8 cellular contexts compared by ENCODE assay signal in genomic region chr10:97196213-97197029, GRCh38. TPM values are rescaled to one million over a fixed set of nuclear protein-coding genes. Genes with fewer than 3 reads are reported as not detected.
DNase-seq lines count a peak whose midpoint lies in the region; ATAC-seq and TF ChIP-seq lines count a peak whose summit lies in the region.

No MANE protein-coding gene starts in this region.

- H2AFZ ChIP-seq in smooth muscle cell (ENCODE audit: low read depth): peak overlapping the region; percentile 59

- H3K4me2 ChIP-seq in smooth muscle cell: peak overlapping the region; percentile 88

- H3K27me3 Mint-ChIP-seq in CD8-positive, alpha-beta T cell (ENCODE audit: low read depth): peaks cover 12% of the 10 kb centered on the region

- no peak for TF ChIP-seq POLR2A in body of pancreas (IDR thresholded peaks at IDR 0.05)

- H3K27ac ChIP-seq in CD8-positive, alpha-beta T cell (ENCODE audit: low read depth, low read length): no peak overlapping the region
- H3K27ac ChIP-seq in body of pancreas (no peak overlapping the region), iPS-20b (ENCODE audit: low read length) (no peak overlapping the region), smooth muscle cell (ENCODE audit: low read depth) (no peak overlapping the region)

- no peaks in the 10 kb centered on the region for H3K36me3 ChIP-seq in CD8-positive, alpha-beta T cell (ENCODE audit: insufficient read depth, low read length)
- no peaks in the 10 kb centered on the region for H3K36me3 ChIP-seq in body of pancreas (replicated peaks in 1 of 2; ENCODE audit: insufficient read depth in 1 of 2, low read depth in 2 of 2)
- no peaks in the 10 kb centered on the region for H3K36me3 ChIP-seq in iPS-20b (ENCODE audit: insufficient read depth, low read depth, low read length)
- no peaks in the 10 kb centered on the region for H3K36me3 ChIP-seq in smooth muscle cell (ENCODE audit: low read depth)

- H4K20me1 ChIP-seq in smooth muscle cell (ENCODE audit: low read depth): no peaks in the 10 kb centered on the region

- CTCF ChIA-PET in CD8-positive, alpha-beta T cell (lab: Charles Lee): interaction anchor here (0.5 to 26.7 kb wide), 20 partner anchors 8 to 803 kb away, joined by 3 to 602 read pairs (median 4); partner anchors contain the start of gene SLIT1

- no peaks in the 10 kb centered on the region for H3K79me2 ChIP-seq in smooth muscle cell (ENCODE audit: low read depth)

- H3K4me3 Mint-ChIP-seq in CD8-positive, alpha-beta T cell: peak overlapping the region; percentile 85

- no peaks in the 10 kb centered on the region for H3K9me3 Mint-ChIP-seq in CD8-positive, alpha-beta T cell

- H3K4me1 ChIP-seq in CD8-positive, alpha-beta T cell (ENCODE audit: insufficient read depth, low read length): peaks cover 7% of the 10 kb centered on the region
- H3K4me1 ChIP-seq in body of pancreas: peaks cover 9% of the 10 kb centered on the region
- H3K4me1 ChIP-seq in iPS-20b (ENCODE audit: insufficient read depth, low read length): no peaks in the 10 kb centered on the region; the same call in 1 of the 2 replicates
- H3K4me1 ChIP-seq in smooth muscle cell (ENCODE audit: low read depth): no peaks in the 10 kb centered on the region

- POLR2A ChIA-PET in CD8-positive, alpha-beta T cell (lab: Charles Lee): no interaction called here

- H3K27ac Mint-ChIP-seq in CD8-positive, alpha-beta T cell: peak overlapping the region; percentile 22

- H3K36me3 Mint-ChIP-seq in CD8-positive, alpha-beta T cell: no peaks in the 10 kb centered on the region

- peak; percentile 80 for TF ChIP-seq CTCF in CD8-positive, alpha-beta T cell (IDR thresholded peaks at IDR 0.05)
- TF ChIP-seq CTCF in body of pancreas (IDR thresholded peaks at IDR 0.05) (peak in 6 of 7 experiments; percentile 32 to 40 (median 35)), smooth muscle cell (IDR thresholded peaks at IDR 0.05; ENCODE audit: borderline replicate concordance, insufficient read depth, poor library complexity, severe bottlenecking) (peak; percentile 64)

- 5 to 38% methylated on average over 7 to 46 of the region's 56 CpGs for WGBS in body of pancreas, 2 donors
- 2% methylated on average over 54 of the region's 56 CpGs for WGBS in smooth muscle cell (ENCODE audit: low lambda C conversion rate)

- H3F3A ChIP-seq in smooth muscle cell (ENCODE audit: low read depth): no peaks in the 10 kb centered on the region

- H3K9ac ChIP-seq in iPS-20b (ENCODE audit: low read depth, low read length): peak overlapping the region; percentile 57; the same call in 1 of the 2 replicates
- H3K9ac ChIP-seq in smooth muscle cell (ENCODE audit: low read depth): no peak overlapping the region

- peaks cover 4% of the 10 kb centered on the region for H3K27me3 ChIP-seq in CD8-positive, alpha-beta T cell (ENCODE audit: insufficient read depth, low read length)
- peaks cover 0 to 13% of the 10 kb centered on the region in 2 donors for H3K27me3 ChIP-seq in body of pancreas
- H3K27me3 ChIP-seq in iPS-20b (ENCODE audit: insufficient read depth, low read length): peaks cover 42% of the 10 kb centered on the region
- peaks cover 84% of the 10 kb centered on the region for H3K27me3 ChIP-seq in smooth muscle cell (ENCODE audit: low read depth)

- H3K4me3 ChIP-seq in CD8-positive, alpha-beta T cell (ENCODE audit: low read depth, low read length): peak overlapping the region; percentile 86
- no peak overlapping the region for H3K4me3 ChIP-seq in body of pancreas
- peak overlapping the region; percentile 63 for H3K4me3 ChIP-seq in iPS-20b (ENCODE audit: low read length)
- peak overlapping the region; percentile 54 for H3K4me3 ChIP-seq in smooth muscle cell

- peak; percentile 23 to 77 (median 62) for DNase-seq in CD8-positive, alpha-beta T cell
- DNase-seq in NCI-H1105 treated with DMSO at 0.1 percent for 48 hours (lab: John Stamatoyannopoulos, UW) (peak; percentile 75), UCSD-AML1 (lab: John Stamatoyannopoulos, UW; ENCODE audit: unreplicated experiment) (peak; percentile 43), body of pancreas (peak; percentile 21 to 62 (median 38)), smooth muscle cell (lab: John Stamatoyannopoulos, UW; ENCODE audit: unreplicated experiment) (no peak), GOT3 (lab: John Stamatoyannopoulos, UW) (no peak)

- intact Hi-C loops in CD8-positive, alpha-beta T cell (cut with DNase I, micrococcal nuclease): loop anchor here (1.0 to 5.0 kb wide), 2 partner anchors 114 to 123 kb away; no protein-coding TSS in a partner anchor
- intact Hi-C loops in body of pancreas (cut with DNase I): no loop called here

- ATAC-seq in CD8-positive, alpha-beta T cell: peak; percentile 92
- ATAC-seq in GM21723 (IDR thresholded peaks at IDR 0.05; ENCODE audit: unreplicated experiment) (peak; percentile 58), body of pancreas (peak; percentile 62)

- H3K9me3 ChIP-seq in CD8-positive, alpha-beta T cell (ENCODE audit: low read length): no peaks in the 10 kb centered on the region
- no peaks in the 10 kb centered on the region for H3K9me3 ChIP-seq in body of pancreas
- no peaks in the 10 kb centered on the region for H3K9me3 ChIP-seq in iPS-20b (ENCODE audit: insufficient read depth, low read depth, low read length)
- no peaks in the 10 kb centered on the region for H3K9me3 ChIP-seq in smooth muscle cell (replicated peaks; ENCODE audit: low read depth)

- peaks cover 9% of the 10 kb centered on the region for H3K4me1 Mint-ChIP-seq in CD8-positive, alpha-beta T cell (ENCODE audit: low read depth)

RNA-seq across cellular contexts. Expression of gene SLIT1, which starts 10.7 kb away (rescaled TPM):
- total RNA-seq in CD8-positive, alpha-beta T cell: under 1 TPM; 0.17 to 0.35 TPM
- total RNA-seq in body of pancreas (under 1 TPM; 0.78 to 0.99 TPM), smooth muscle cell (0.09 TPM in 1 of 2 replicates, not detected in the other)
- polyA plus RNA-seq in smooth muscle cell: 0.15 TPM in 1 of 2 replicates, not detected in the other

Comparison
In these comparisons a context has a peak if more than half of its experiments do, and no peak if none do; other contexts are left out.
1. DNase-seq: peak in CD8-positive, alpha-beta T cell (7 of 7), NCI-H1105 treated with DMSO at 0.1 percent for 48 hours (single experiment), UCSD-AML1 (single experiment) and body of pancreas (4 of 4); none in smooth muscle cell (single experiment) and GOT3 (single experiment).
2. H3K4me3 ChIP-seq: peak in CD8-positive, alpha-beta T cell (single experiment), iPS-20b (single experiment) and smooth muscle cell (single experiment); none in body of pancreas (0 of 2).
3. Peak in every context shown above with its lines, with median percentiles within 50 percentile points of each other: ATAC-seq and CTCF ChIP-seq.